In genomic region chr15:62999923-63000484, GRCh38 we compare ENCODE assay signal across 2 cellular contexts.
TF ChIP-seq lines count a peak whose summit lies in the region.

No MANE protein-coding gene starts in this region.

TF ChIP-seq in SK-N-SH, 30 proteins besides CTCF, POLR2A, EP300 and RAD21:
- no peak for TF ChIP-seq REST (IDR thresholded peaks at IDR 0.05; ENCODE audit: low read depth, low read length)
- no peak for TF ChIP-seq YY1 (IDR thresholded peaks at IDR 0.05; ENCODE audit: low read depth)
- no peak for TF ChIP-seq MAX (IDR thresholded peaks at IDR 0.05; ENCODE audit: low read depth)
- no peak for TF ChIP-seq TEAD4 (IDR thresholded peaks at IDR 0.05; ENCODE audit: borderline replicate concordance, insufficient read depth)
- no peak for TF ChIP-seq FOSL2 (IDR thresholded peaks at IDR 0.05; ENCODE audit: borderline replicate concordance, low read depth)
- TF ChIP-seq TCF12 (IDR thresholded peaks at IDR 0.05), result no peak
- TF ChIP-seq JUND (IDR thresholded peaks at IDR 0.05), result no peak
- no peak for TF ChIP-seq SIN3A (IDR thresholded peaks at IDR 0.05; ENCODE audit: borderline replicate concordance, low read depth, low read length)
- TF ChIP-seq USF2 (IDR thresholded peaks at IDR 0.05; ENCODE audit: borderline replicate concordance, low read depth, low read length), result no peak
- TF ChIP-seq USF1 (IDR thresholded peaks at IDR 0.05; ENCODE audit: borderline replicate concordance, low read depth), result no peak
- no peak for TF ChIP-seq RXRA (IDR thresholded peaks at IDR 0.05; ENCODE audit: borderline replicate concordance, low read depth)
- TF ChIP-seq RFX5 (IDR thresholded peaks at IDR 0.05; ENCODE audit: low read length), result no peak
- TF ChIP-seq NRF1 (IDR thresholded peaks at IDR 0.05; ENCODE audit: low read depth, low read length), result no peak
- no peak for TF ChIP-seq ELF1 (IDR thresholded peaks at IDR 0.05)

TF ChIP-seq in SK-N-SH treated with all-trans-retinoic acid at 6 μM for 48 hours, 23 proteins besides CTCF, POLR2A, EP300 and RAD21:
- TF ChIP-seq ARNTL (CRISPR knock-in tag; IDR thresholded peaks at IDR 0.05; ENCODE audit: borderline replicate concordance, low read depth) (no peak), ISL1 (CRISPR knock-in tag; IDR thresholded peaks at IDR 0.05) (no peak), RARB (CRISPR knock-in tag; IDR thresholded peaks at IDR 0.05) (no peak), TSHZ2 (CRISPR knock-in tag; IDR thresholded peaks at IDR 0.05) (no peak), CREB5 (CRISPR knock-in tag; IDR thresholded peaks at IDR 0.05; ENCODE audit: low read depth) (no peak), ESRRG (CRISPR knock-in tag; IDR thresholded peaks at IDR 0.05) (no peak), GLIS3 (CRISPR knock-in tag; IDR thresholded peaks at IDR 0.05) (no peak), ZC3H10 (CRISPR knock-in tag; IDR thresholded peaks at IDR 0.05) (no peak), PATZ1 (CRISPR knock-in tag; IDR thresholded peaks at IDR 0.05; ENCODE audit: borderline replicate concordance) (no peak), PPARA (CRISPR knock-in tag; IDR thresholded peaks at IDR 0.05; ENCODE audit: borderline replicate concordance) (no peak), ZNF8 (CRISPR knock-in tag; IDR thresholded peaks at IDR 0.05) (no peak), TOX (CRISPR knock-in tag; IDR thresholded peaks at IDR 0.05; ENCODE audit: borderline replicate concordance) (no peak), ZNF565 (CRISPR knock-in tag; conservative IDR thresholded peaks at IDR 0.05; ENCODE audit: low read depth) (no peak), POU6F1 (CRISPR knock-in tag; IDR thresholded peaks at IDR 0.05; ENCODE audit: borderline replicate concordance, low read depth) (no peak), BACH2 (CRISPR knock-in tag; IDR thresholded peaks at IDR 0.05; ENCODE audit: borderline replicate concordance) (no peak), OSR1 (CRISPR knock-in tag; IDR thresholded peaks at IDR 0.05) (no peak)
